ENCODE assay signal across 16 cellular contexts in genomic region chr6:140253096-140253495, GRCh38.
"Had no signal": no experiment of that assay in that cellular context is flagged by ENCODE, and none has a peak within 500 bp of the region (broad histone marks: within the 10 kb centered on the region; RNA-seq: fewer than 3 reads in every experiment).

No MANE protein-coding gene starts in this region.

- H3K9me3 Mint-ChIP-seq: activated CD4-positive, alpha-beta memory T cell treated with anti-CD3 and anti-CD28 coated beads for 36 hours; activated naive CD8-positive, alpha-beta T cell treated with anti-CD3 and anti-CD28 coated beads for 36 hours had no signal

- H3K4me1 Mint-ChIP-seq: activated naive CD8-positive, alpha-beta T cell treated with anti-CD3 and anti-CD28 coated beads for 36 hours had no signal

- H3K27ac Mint-ChIP-seq: activated CD4-positive, alpha-beta memory T cell treated with anti-CD3 and anti-CD28 coated beads for 36 hours; activated naive CD8-positive, alpha-beta T cell treated with anti-CD3 and anti-CD28 coated beads for 36 hours had no signal

- H3K36me3 Mint-ChIP-seq: activated CD4-positive, alpha-beta memory T cell treated with anti-CD3 and anti-CD28 coated beads for 36 hours; activated naive CD8-positive, alpha-beta T cell treated with anti-CD3 and anti-CD28 coated beads for 36 hours had no signal

- H3K4me3 ChIP-seq: breast epithelium, esophagus squamous epithelium, lower lobe of right lung, tibial artery, vagina had no signal

- H3K4me1 ChIP-seq: breast epithelium, esophagus squamous epithelium, lower lobe of right lung, parathyroid adenoma, tibial artery, vagina had no signal

- DNase-seq: activated CD4-positive, alpha-beta memory T cell treated with anti-CD3 and anti-CD28 coated beads for 36 hours; activated gamma-delta T cell treated with Interleukin-2 at 50 U/mL for 16 hours; activated naive CD8-positive, alpha-beta T cell treated with anti-CD3 and anti-CD28 coated beads for 36 hours; activated T-cell treated with anti-CD3 and anti-CD28 coated beads, Interleukin-2, amount 50 U/mL, for 48 hours; anterior cingulate cortex; esophagus squamous epithelium; hippocampal formation; left cardiac atrium; lower lobe of right lung; midbrain; retina; stimulated activated CD4-positive, alpha-beta T cell treated with anti-CD3 and anti-CD28 coated beads, Interleukin-4, amount 100 ng/mL, for 4 hours; tibial artery had no signal

- H3K27me3 ChIP-seq: breast epithelium, esophagus squamous epithelium, tibial artery, vagina had no signal

- H3K4me3 Mint-ChIP-seq: activated CD4-positive, alpha-beta memory T cell treated with anti-CD3 and anti-CD28 coated beads for 36 hours; activated naive CD8-positive, alpha-beta T cell treated with anti-CD3 and anti-CD28 coated beads for 36 hours had no signal

- H3K9me3 ChIP-seq: breast epithelium, esophagus squamous epithelium, lower lobe of right lung, tibial artery, vagina had no signal

- ATAC-seq: left cardiac atrium, lower lobe of right lung had no signal

- H3K27ac ChIP-seq: breast epithelium, esophagus squamous epithelium, lower lobe of right lung, parathyroid adenoma, tibial artery, vagina had no signal

- H3K79me2 ChIP-seq: parathyroid adenoma had no signal

- H2AFZ ChIP-seq: parathyroid adenoma had no signal

- H3K9ac ChIP-seq: parathyroid adenoma had no signal

- H3K36me3 ChIP-seq: breast epithelium, esophagus squamous epithelium, lower lobe of right lung, tibial artery, vagina had no signal
